12 cellular contexts compared by ENCODE assay signal in genomic region chr3:125059488-125060245, GRCh38. TPM values are rescaled to one million over a fixed set of nuclear protein-coding genes. Genes with fewer than 3 reads are reported as not detected.
DNase-seq lines count a peak whose midpoint lies in the region; ATAC-seq, FAIRE-seq and TF ChIP-seq lines count a peak whose summit lies in the region.
"Had no signal": no experiment of that assay in that cellular context is flagged by ENCODE, and none has a peak within 500 bp of the region (broad histone marks: within the 10 kb centered on the region; RNA-seq: fewer than 3 reads in every experiment).

No MANE protein-coding gene starts in this region.

- no peaks in the 10 kb centered on the region for H3K9me2 ChIP-seq in PC-3 (replicated peaks; ENCODE audit: low read length)

- no peak for TF ChIP-seq CTCF in PC-3 (conservative IDR thresholded peaks at IDR 0.05; ENCODE audit: low read depth, low read length)

- intact Hi-C loops in PC-3 (cut with micrococcal nuclease), result loop anchor here (5.0 to 10.0 kb wide), 3 partner anchors 93 to 375 kb away; partner anchors contain the start of gene ZNF148

- H3K27me3 ChIP-seq in PC-3 (ENCODE audit: low read length), result no peaks in the 10 kb centered on the region
- H3K27me3 ChIP-seq: adrenal gland had no signal

- DNase-seq in COLO668 (lab: John Stamatoyannopoulos, UW; ENCODE audit: unreplicated experiment), result peak; percentile 9
- peak; percentile 57 for DNase-seq in H54 (ENCODE audit: insufficient read length, low spot score)
- DNase-seq in PC-3, result peak; percentile 27
- DNase-seq in islet precursor cell, result peak; percentile 64
- DNase-seq in central memory CD4-positive, alpha-beta T cell, result no peak
- DNase-seq in NOMO-1 treated with DMSO at 0.1 percent for 48 hours (lab: John Stamatoyannopoulos, UW; ENCODE audit: unreplicated experiment), result no peak
- no peak for DNase-seq in stimulated activated naive CD4-positive, alpha-beta T cell (lab: John Stamatoyannopoulos, UW)
- DNase-seq: adrenal gland, glutamatergic neuron, left colon, NCI-H2227 treated with DMSO at 0.1 percent for 48 hours had no signal

- POLR2A ChIA-PET in PC-3 (lab: Charles Lee; ENCODE audit: unreplicated experiment), result no interaction called here

- H3K36me3 ChIP-seq in PC-3 (ENCODE audit: low read depth, low read length), result no peaks in the 10 kb centered on the region
- H3K36me3 ChIP-seq: adrenal gland had no signal

- no peaks in the 10 kb centered on the region for H3K79me2 ChIP-seq in PC-3 (ENCODE audit: low read length)

- H3K4me2 ChIP-seq in PC-3 (ENCODE audit: low read length), result no peak overlapping the region

- H3K4me1 ChIP-seq in PC-3 (ENCODE audit: insufficient read depth, low read length), result peaks cover 50% of the 10 kb centered on the region

- CTCF ChIA-PET in PC-3 (lab: Charles Lee), result no interaction called here

- no peak overlapping the region for H3K9ac ChIP-seq in PC-3 (ENCODE audit: low read length)

- H3K9me3 ChIP-seq in PC-3 (ENCODE audit: low read length), result no peaks in the 10 kb centered on the region
- H3K9me3 ChIP-seq: adrenal gland had no signal

- H3K27ac ChIP-seq in PC-3 (ENCODE audit: low read length), result no peak overlapping the region
- H3K27ac ChIP-seq: adrenal gland had no signal

- ATAC-seq in PC-3, result no peak
- ATAC-seq: K562, left colon had no signal

- H2AFZ ChIP-seq in PC-3 (ENCODE audit: low read length), result no peak overlapping the region

- no peak for FAIRE-seq in H54 (lab: Jason Lieb, UNC)
- FAIRE-seq: K562 had no signal

- H3K4me3 ChIP-seq in PC-3 (ENCODE audit: low read length), result no peak overlapping the region
- H3K4me3 ChIP-seq: adrenal gland, K562 had no signal

- TF ChIP-seq POLR2A in H54 (IDR thresholded peaks at IDR 0.05; ENCODE audit: low read depth, low read length), result no peak

- no peaks in the 10 kb centered on the region for H3F3A ChIP-seq in PC-3 (ENCODE audit: low read length, unreplicated experiment)

- no peaks in the 10 kb centered on the region for H4K20me1 ChIP-seq in PC-3 (ENCODE audit: low read length)

- BruUV-seq in PC-3 (replicated peaks; lab: Mats Ljungman, UMichigan), result no TSS peak

RNA-seq across cellular contexts. Expression of gene HEG1, which starts 3.9 kb away (rescaled TPM):
- total RNA-seq in PC-3 (2014; rRNA removed), result 1.2 and 3.2 TPM in 2 replicates

Comparison
In these comparisons a context has a peak if more than half of its experiments do, and no peak if none do; other contexts are left out.
1. DNase-seq: peak in COLO668 (single experiment), H54 (single experiment), PC-3 (single experiment) and islet precursor cell (single experiment); none in central memory CD4-positive, alpha-beta T cell (single experiment), NOMO-1 treated with DMSO at 0.1 percent for 48 hours (single experiment) and stimulated activated naive CD4-positive, alpha-beta T cell (0 of 6).